In genomic region chr22:29344137-29344536, GRCh38 we compare ENCODE assay signal across 8 cellular contexts. TPM values are rescaled to one million over a fixed set of nuclear protein-coding genes. Genes with fewer than 3 reads are reported as not detected.
DNase-seq lines count a peak whose midpoint lies in the region; ATAC-seq, FAIRE-seq and TF ChIP-seq lines count a peak whose summit lies in the region.

No MANE protein-coding gene starts in this region.

- no peaks in the 10 kb centered on the region for H3K79me2 ChIP-seq in astrocyte (ENCODE audit: insufficient read depth, low read length)

- H3K9me3 Mint-ChIP-seq in astrocyte (ENCODE audit: unreplicated experiment) = no peaks in the 10 kb centered on the region
- H3K9me3 Mint-ChIP-seq in CD4-positive, alpha-beta T cell = no peaks in the 10 kb centered on the region

- H3K4me1 ChIP-seq in astrocyte (ENCODE audit: insufficient read depth, low read length) = peaks cover 21% of the 10 kb centered on the region

- H3K27ac Mint-ChIP-seq in astrocyte (ENCODE audit: unreplicated experiment) = peak overlapping the region; percentile 55
- H3K27ac Mint-ChIP-seq in CD4-positive, alpha-beta T cell = no peak overlapping the region

- peak; percentile 89 for DNase-seq in AG09309 (ENCODE audit: low read depth)
- DNase-seq in NCI-H1105 (lab: John Stamatoyannopoulos, UW) = peak; percentile 62
- DNase-seq in astrocyte (ENCODE audit: low read depth) = peak; percentile 97
- DNase-seq in left colon = peak in 1 of 2 donors; percentile 52
- no peak for DNase-seq in MV-4-11 (lab: John Stamatoyannopoulos, UW)
- no peak for DNase-seq in CD4-positive, alpha-beta T cell

- no peaks in the 10 kb centered on the region for H3K27me3 ChIP-seq in astrocyte (ENCODE audit: insufficient read depth, low read length)
- no peaks in the 10 kb centered on the region for H3K27me3 ChIP-seq in CD4-positive, alpha-beta T cell (ENCODE audit: control insufficient read depth, insufficient read depth, low read length)

- peaks cover 31% of the 10 kb centered on the region for H3K36me3 ChIP-seq in astrocyte (ENCODE audit: insufficient read depth, low read length)

- POLR2A ChIA-PET in CD4-positive, alpha-beta T cell (lab: Charles Lee) = no interaction called here

- H3K9ac ChIP-seq in astrocyte (ENCODE audit: low read length) = peak overlapping the region; percentile 48

- H3K4me3 Mint-ChIP-seq in astrocyte (ENCODE audit: unreplicated experiment) = no peak overlapping the region
- no peak overlapping the region for H3K4me3 Mint-ChIP-seq in CD4-positive, alpha-beta T cell

- ATAC-seq in left colon (peak; percentile 30), HG03108 (IDR thresholded peaks at IDR 0.05; ENCODE audit: unreplicated experiment) (no peak), HG03432 (IDR thresholded peaks at IDR 0.05; ENCODE audit: unreplicated experiment) (no peak)
- no peak for ATAC-seq in CD4-positive, alpha-beta T cell (ENCODE audit: poor library complexity)

- peak overlapping the region; percentile 66 for H3K27ac ChIP-seq in astrocyte (ENCODE audit: low read depth, low read length)
- no peak overlapping the region for H3K27ac ChIP-seq in CD4-positive, alpha-beta T cell (ENCODE audit: low read depth, low read length)

- peaks cover 25% of the 10 kb centered on the region for H3K36me3 Mint-ChIP-seq in astrocyte (ENCODE audit: low read depth, unreplicated experiment)
- H3K36me3 Mint-ChIP-seq in CD4-positive, alpha-beta T cell (ENCODE audit: low read depth) = peaks cover 95% of the 10 kb centered on the region

- peaks cover 5% of the 10 kb centered on the region for H3K4me1 Mint-ChIP-seq in astrocyte (ENCODE audit: low read depth, unreplicated experiment)
- H3K4me1 Mint-ChIP-seq in CD4-positive, alpha-beta T cell (ENCODE audit: low read depth) = no peaks in the 10 kb centered on the region

- no peaks in the 10 kb centered on the region for H3K27me3 Mint-ChIP-seq in astrocyte (ENCODE audit: low read depth, unreplicated experiment)
- no peaks in the 10 kb centered on the region for H3K27me3 Mint-ChIP-seq in CD4-positive, alpha-beta T cell

- H2AFZ ChIP-seq in astrocyte (ENCODE audit: low read depth, low read length) = no peak overlapping the region

- H3K4me2 ChIP-seq in astrocyte (ENCODE audit: low read length) = peak overlapping the region; percentile 42

- H3K9me3 ChIP-seq in astrocyte (ENCODE audit: insufficient read depth, low read depth, low read length) = no peaks in the 10 kb centered on the region
- H3K9me3 ChIP-seq in CD4-positive, alpha-beta T cell (ENCODE audit: control insufficient read depth, low read length) = no peaks in the 10 kb centered on the region

- CTCF ChIA-PET in CD4-positive, alpha-beta T cell (lab: Charles Lee) = interaction anchor here (0.7 kb wide), 1 partner anchor 1883 kb away, joined by 3 read pairs; no protein-coding TSS in a partner anchor

- peak; percentile 98 for FAIRE-seq in astrocyte (lab: Jason Lieb, UNC)

- intact Hi-C loops in left colon (cut with DNase I, micrococcal nuclease) = no loop called here
- intact Hi-C loops in CD4-positive, alpha-beta T cell (cut with DNase I, micrococcal nuclease) = no loop called here

- H3K4me3 ChIP-seq in AG09309 (ENCODE audit: control insufficient read depth, low read depth, low read length) (no peak overlapping the region), astrocyte (ENCODE audit: insufficient read depth, low read depth, low read length) (no peak overlapping the region)

- peaks cover 27% of the 10 kb centered on the region for H4K20me1 ChIP-seq in astrocyte (ENCODE audit: insufficient read depth, low read length)

- TF ChIP-seq CTCF in AG09309 (IDR thresholded peaks at IDR 0.05; ENCODE audit: control insufficient read depth, insufficient read depth, low read depth, low read length, missing control alignments) = no peak
- TF ChIP-seq CTCF in astrocyte (IDR thresholded peaks at IDR 0.05; ENCODE audit: insufficient read depth, low read depth, low read length) = no peak
- no peak for TF ChIP-seq CTCF in CD4-positive, alpha-beta T cell (IDR thresholded peaks at IDR 0.05)

RNA-seq across cellular contexts. Expression of gene RASL10A, which starts 28.6 kb away (rescaled TPM):
- total RNA-seq in astrocyte (0.19 and 1.5 TPM in 2 replicates), left colon (1 to 10 TPM; 1.1 to 1.7 TPM)
- under 1 TPM; 0.30 to 0.36 TPM for total RNA-seq in CD4-positive, alpha-beta T cell

RNA-seq across cellular contexts. Expression of gene GAS2L1, which starts 37.7 kb away (rescaled TPM):
- total RNA-seq in astrocyte = 24.3 and 26.0 TPM in 2 replicates
- 10 to 100 TPM; 19.7 to 32.3 TPM for total RNA-seq in left colon
- total RNA-seq in CD4-positive, alpha-beta T cell = under 1 TPM; 0.28 to 0.77 TPM

RNA-seq across cellular contexts. Expression of gene AP1B1, which starts 44.2 kb away (rescaled TPM):
- total RNA-seq in astrocyte (65.9 and 69.5 TPM in 2 replicates), left colon (100 to 1,000 TPM in 1 of 2 donors, 10 to 100 TPM in 1; 96.3 to 100 TPM)
- total RNA-seq in CD4-positive, alpha-beta T cell = 10 to 100 TPM; 25.6 to 26.4 TPM

Comparison
In these comparisons a context has a peak if more than half of its experiments do, and no peak if none do; other contexts are left out.
1. DNase-seq: peak in AG09309 (single experiment), NCI-H1105 (single experiment) and astrocyte (single experiment); none in MV-4-11 (single experiment) and CD4-positive, alpha-beta T cell (0 of 10).
2. RNA of gene GAS2L1, which starts 37.7 kb away (total RNA-seq): 19.7 to 32.3 TPM in left colon and 24.3 to 26.0 TPM in astrocyte; 0.28 to 0.77 TPM in CD4-positive, alpha-beta T cell; every median in the first group is over 10 times any median in the second.